15 cellular contexts compared by ENCODE assay signal in genomic region chr12:124501080-124501642, GRCh38.
DNase-seq lines count a peak whose midpoint lies in the region; ATAC-seq, FAIRE-seq and TF ChIP-seq lines count a peak whose summit lies in the region.
"Had no signal": no experiment of that assay in that cellular context is flagged by ENCODE, and none has a peak within 500 bp of the region (broad histone marks: within the 10 kb centered on the region; RNA-seq: fewer than 3 reads in every experiment).

No MANE protein-coding gene starts in this region.

- peaks cover 13% of the 10 kb centered on the region; the same call in 2 of the 3 replicates for H3K36me3 Mint-ChIP-seq in GM23338 (ENCODE audit: low read depth)

- H4K20me1 ChIP-seq in GM23338 (replicated peaks; ENCODE audit: insufficient read depth), result peaks cover 21% of the 10 kb centered on the region

- H3K27ac Mint-ChIP-seq in GM23338, result peak overlapping the region; percentile 98
- H3K27ac Mint-ChIP-seq: T-cell had no signal

- H3K9ac ChIP-seq in trophoblast cell (ENCODE audit: low read length), result no peak overlapping the region
- H3K9ac ChIP-seq: parathyroid adenoma had no signal

- no peaks in the 10 kb centered on the region for H3K27me3 ChIP-seq in GM23338 (ENCODE audit: insufficient read depth)
- H3K27me3 ChIP-seq in trophoblast cell (ENCODE audit: insufficient read depth, low read length), result no peaks in the 10 kb centered on the region

- H2BK5ac ChIP-seq in trophoblast cell (ENCODE audit: low read depth, low read length, poor library complexity), result peak overlapping the region; percentile 42

- TF ChIP-seq CTCF in GM23338 (conservative IDR thresholded peaks at IDR 0.05; ENCODE audit: low read depth in 2 of 2), result no peak
- TF ChIP-seq CTCF in RWPE1 (conservative IDR thresholded peaks at IDR 0.05; ENCODE audit: low read depth), result no peak

- ATAC-seq in GM23338, result peak; percentile 24
- ATAC-seq: T-cell had no signal

- CTCF ChIA-PET in RWPE1 (lab: Yijun Ruan, JAX), result interaction anchor here (0.6 to 1.2 kb wide), 2 partner anchors 12 to 342 kb away, joined by 3 read pairs; no protein-coding TSS in a partner anchor

- H3K9me2 ChIP-seq in GM23338 (ENCODE audit: insufficient read depth), result no peaks in the 10 kb centered on the region

- no peak overlapping the region for H4K12ac ChIP-seq in trophoblast cell (ENCODE audit: low read depth, low read length)

- H2BK120ac ChIP-seq in trophoblast cell (ENCODE audit: insufficient read depth, low read length, poor library complexity), result no peak overlapping the region

- no peaks in the 10 kb centered on the region; the same call in 2 of the 3 replicates for H3K9me3 Mint-ChIP-seq in GM23338
- H3K9me3 Mint-ChIP-seq: CD14-positive monocyte, T-cell had no signal

- no peak overlapping the region for H3K23ac ChIP-seq in trophoblast cell (ENCODE audit: low read length)

- peaks cover 2% of the 10 kb centered on the region for H3K9me3 ChIP-seq in trophoblast cell (ENCODE audit: insufficient read depth, low read depth, low read length)

- H2AK5ac ChIP-seq in trophoblast cell (ENCODE audit: low read length), result peak overlapping the region; percentile 28

- H2AFZ ChIP-seq in GM23338 (no peak overlapping the region), trophoblast cell (ENCODE audit: insufficient read depth, low read length, poor library complexity) (no peak overlapping the region)
- H2AFZ ChIP-seq: parathyroid adenoma had no signal

- H3K18ac ChIP-seq in trophoblast cell (ENCODE audit: low read length), result peak overlapping the region; percentile 66

- peak overlapping the region; percentile 96 for H3K27ac ChIP-seq in GM23338 (ENCODE audit: low read depth)
- H3K27ac ChIP-seq in RWPE1, result peak overlapping the region; percentile 84
- H3K27ac ChIP-seq in trophoblast cell (ENCODE audit: low read depth, low read length), result peak overlapping the region; percentile 16
- H3K27ac ChIP-seq: parathyroid adenoma had no signal

- peak overlapping the region; percentile 12 for H2BK12ac ChIP-seq in trophoblast cell (ENCODE audit: low read length)

- WGBS in trophoblast cell (ENCODE audit: extremely low coverage, insufficient coverage, insufficient read length), result no CpG with 5 or more reads among the region's 20 CpGs

- POLR2A ChIA-PET in RWPE1 (lab: Yijun Ruan, JAX; ENCODE audit: low non-redundant PET), result interaction anchor here (0.7 kb wide), 2 partner anchors 11 to 66 kb away, joined by 3 to 6 read pairs; partner anchors contain the start of gene NCOR2

- H3K4me3 Mint-ChIP-seq in GM23338, result peak overlapping the region; percentile 39; the same call in 1 of the 3 replicates
- H3K4me3 Mint-ChIP-seq: CD14-positive monocyte, T-cell had no signal

- H3K36me3 ChIP-seq in GM23338 (ENCODE audit: insufficient read depth) (no peaks in the 10 kb centered on the region), trophoblast cell (ENCODE audit: control insufficient read depth in 1 of 2, insufficient read depth in 2 of 2, low read length in 2 of 2) (peaks cover 0 to 3% of the 10 kb centered on the region in 2 experiments)

- 0 out of 2 replicates have a peak, but pooled peaks cover 8% of the 10 kb centered on the region for H3F3A ChIP-seq in GM23338 (replicated peaks; ENCODE audit: low read depth)

- H3K4me1 Mint-ChIP-seq in GM23338, result peaks cover 85% of the 10 kb centered on the region

- H4K8ac ChIP-seq in trophoblast cell (ENCODE audit: low read depth, low read length), result peak overlapping the region; percentile 10

- H3K4me2 ChIP-seq in GM23338, result peak overlapping the region; percentile 64
- no peak overlapping the region for H3K4me2 ChIP-seq in trophoblast cell (ENCODE audit: low read length)

- peaks cover 31% of the 10 kb centered on the region for H3K27me3 Mint-ChIP-seq in GM23338 (ENCODE audit: insufficient read depth, low read depth, poor library complexity)
- H3K27me3 Mint-ChIP-seq: T-cell had no signal

- FAIRE-seq in GM19239 (lab: Jason Lieb, UNC), result no peak

- H3K79me1 ChIP-seq in trophoblast cell (ENCODE audit: low read length), result peaks cover 16% of the 10 kb centered on the region

- H3K4me3 ChIP-seq in GM23338 (no peak overlapping the region), trophoblast cell (ENCODE audit: low read depth, low read length) (no peak overlapping the region)

- H3K4ac ChIP-seq in trophoblast cell (ENCODE audit: low read depth, low read length), result peak overlapping the region; percentile 3

- peak overlapping the region; percentile 48 for H4K91ac ChIP-seq in trophoblast cell (ENCODE audit: low read depth, low read length)

- peaks cover 47% of the 10 kb centered on the region for H3K4me1 ChIP-seq in GM23338 (ENCODE audit: insufficient read depth)
- peaks cover 40 to 45% of the 10 kb centered on the region in 2 experiments for H3K4me1 ChIP-seq in trophoblast cell (ENCODE audit: control insufficient read depth in 1 of 2, insufficient read depth in 2 of 2, low read length in 2 of 2)
- H3K4me1 ChIP-seq: parathyroid adenoma had no signal

- peak overlapping the region; percentile 16 for H3K14ac ChIP-seq in trophoblast cell (ENCODE audit: low read length)

- DNase-seq in GM23338 (ENCODE audit: low spot score), result no peak
- DNase-seq in RWPE1 (ENCODE audit: low spot score), result no peak
- peak; percentile 52 for DNase-seq in globus pallidus (ENCODE audit: low spot score)
- DNase-seq in trophoblast cell, result no peak
- no peak for DNase-seq in NCI-H2081 (lab: John Stamatoyannopoulos, UW)
- no peak for DNase-seq in NAMALWA (ENCODE audit: low spot score)
- no peak for DNase-seq in NCI-H1694 (lab: John Stamatoyannopoulos, UW)
- no peak for DNase-seq in GM19239 (ENCODE audit: insufficient read length, low spot score)
- DNase-seq: activated CD4-positive, alpha-beta T cell treated with anti-CD3 and anti-CD28 coated beads, Interleukin-2, amount 50 U/mL, for 1 hour; activated effector memory CD4-positive, alpha-beta T cell treated with anti-CD3 and anti-CD28 coated beads, Interleukin-2, amount 50 U/mL, for 16 hours; cerebellar nuclear complex; GDM1; T-cell had no signal

- H3K79me2 ChIP-seq in GM23338 (replicated peaks; ENCODE audit: insufficient read depth) (peaks cover 98% of the 10 kb centered on the region), trophoblast cell (ENCODE audit: control insufficient read depth, insufficient read depth, low read length, poor library complexity) (peaks cover 17% of the 10 kb centered on the region)

TF ChIP-seq in GM23338, 12 proteins besides CTCF, POLR2A, EP300 and RAD21 (continues in another document):
- TF ChIP-seq EZH2phosphoT487 (IDR thresholded peaks at IDR 0.05; ENCODE audit: unreplicated experiment), result no peak
- TF ChIP-seq, protein P1, sequence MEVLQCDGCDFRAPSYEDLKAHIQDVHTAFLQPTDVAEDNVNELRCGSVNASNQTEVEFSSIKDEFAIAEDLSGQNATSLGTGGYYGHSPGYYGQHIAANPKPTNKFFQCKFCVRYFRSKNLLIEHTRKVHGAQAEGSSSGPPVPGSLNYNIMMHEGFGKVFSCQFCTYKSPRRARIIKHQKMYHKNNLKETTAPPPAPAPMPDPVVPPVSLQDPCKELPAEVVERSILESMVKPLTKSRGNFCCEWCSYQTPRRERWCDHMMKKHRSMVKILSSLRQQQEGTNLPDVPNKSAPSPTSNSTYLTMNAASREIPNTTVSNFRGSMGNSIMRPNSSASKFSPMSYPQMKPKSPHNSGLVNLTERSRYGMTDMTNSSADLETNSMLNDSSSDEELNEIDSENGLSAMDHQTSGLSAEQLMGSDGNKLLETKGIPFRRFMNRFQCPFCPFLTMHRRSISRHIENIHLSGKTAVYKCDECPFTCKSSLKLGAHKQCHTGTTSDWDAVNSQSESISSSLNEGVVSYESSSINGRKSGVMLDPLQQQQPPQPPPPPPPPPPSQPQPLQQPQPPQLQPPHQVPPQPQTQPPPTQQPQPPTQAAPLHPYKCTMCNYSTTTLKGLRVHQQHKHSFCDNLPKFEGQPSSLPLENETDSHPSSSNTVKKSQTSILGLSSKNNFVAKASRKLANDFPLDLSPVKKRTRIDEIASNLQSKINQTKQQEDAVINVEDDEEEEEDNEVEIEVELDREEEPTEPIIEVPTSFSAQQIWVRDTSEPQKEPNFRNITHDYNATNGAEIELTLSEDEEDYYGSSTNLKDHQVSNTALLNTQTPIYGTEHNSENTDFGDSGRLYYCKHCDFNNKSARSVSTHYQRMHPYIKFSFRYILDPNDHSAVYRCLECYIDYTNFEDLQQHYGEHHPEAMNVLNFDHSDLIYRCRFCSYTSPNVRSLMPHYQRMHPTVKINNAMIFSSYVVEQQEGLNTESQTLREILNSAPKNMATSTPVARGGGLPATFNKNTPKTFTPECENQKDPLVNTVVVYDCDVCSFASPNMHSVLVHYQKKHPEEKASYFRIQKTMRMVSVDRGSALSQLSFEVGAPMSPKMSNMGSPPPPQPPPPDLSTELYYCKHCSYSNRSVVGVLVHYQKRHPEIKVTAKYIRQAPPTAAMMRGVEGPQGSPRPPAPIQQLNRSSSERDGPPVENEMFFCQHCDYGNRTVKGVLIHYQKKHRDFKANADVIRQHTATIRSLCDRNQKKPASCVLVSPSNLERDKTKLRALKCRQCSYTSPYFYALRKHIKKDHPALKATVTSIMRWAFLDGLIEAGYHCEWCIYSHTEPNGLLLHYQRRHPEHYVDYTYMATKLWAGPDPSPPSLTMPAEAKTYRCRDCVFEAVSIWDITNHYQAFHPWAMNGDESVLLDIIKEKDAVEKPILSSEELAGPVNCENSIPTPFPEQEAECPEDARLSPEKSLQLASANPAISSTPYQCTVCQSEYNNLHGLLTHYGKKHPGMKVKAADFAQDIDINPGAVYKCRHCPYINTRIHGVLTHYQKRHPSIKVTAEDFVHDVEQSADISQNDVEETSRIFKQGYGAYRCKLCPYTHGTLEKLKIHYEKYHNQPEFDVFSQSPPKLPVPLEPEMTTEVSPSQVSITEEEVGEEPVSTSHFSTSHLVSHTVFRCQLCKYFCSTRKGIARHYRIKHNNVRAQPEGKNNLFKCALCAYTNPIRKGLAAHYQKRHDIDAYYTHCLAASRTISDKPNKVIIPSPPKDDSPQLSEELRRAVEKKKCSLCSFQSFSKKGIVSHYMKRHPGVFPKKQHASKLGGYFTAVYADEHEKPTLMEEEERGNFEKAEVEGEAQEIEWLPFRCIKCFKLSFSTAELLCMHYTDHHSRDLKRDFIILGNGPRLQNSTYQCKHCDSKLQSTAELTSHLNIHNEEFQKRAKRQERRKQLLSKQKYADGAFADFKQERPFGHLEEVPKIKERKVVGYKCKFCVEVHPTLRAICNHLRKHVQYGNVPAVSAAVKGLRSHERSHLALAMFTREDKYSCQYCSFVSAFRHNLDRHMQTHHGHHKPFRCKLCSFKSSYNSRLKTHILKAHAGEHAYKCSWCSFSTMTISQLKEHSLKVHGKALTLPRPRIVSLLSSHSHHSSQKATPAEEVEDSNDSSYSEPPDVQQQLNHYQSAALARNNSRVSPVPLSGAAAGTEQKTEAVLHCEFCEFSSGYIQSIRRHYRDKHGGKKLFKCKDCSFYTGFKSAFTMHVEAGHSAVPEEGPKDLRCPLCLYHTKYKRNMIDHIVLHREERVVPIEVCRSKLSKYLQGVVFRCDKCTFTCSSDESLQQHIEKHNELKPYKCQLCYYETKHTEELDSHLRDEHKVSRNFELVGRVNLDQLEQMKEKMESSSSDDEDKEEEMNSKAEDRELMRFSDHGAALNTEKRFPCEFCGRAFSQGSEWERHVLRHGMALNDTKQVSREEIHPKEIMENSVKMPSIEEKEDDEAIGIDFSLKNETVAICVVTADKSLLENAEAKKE (CRISPR knock-in tag; IDR thresholded peaks at IDR 0.05), result no peak
- no peak for TF ChIP-seq STAT1 (IDR thresholded peaks at IDR 0.05; ENCODE audit: unreplicated experiment)
- no peak for TF ChIP-seq JUNB (IDR thresholded peaks at IDR 0.05; ENCODE audit: unreplicated experiment)

Comparison
In these comparisons a context has a peak if more than half of its experiments do, and no peak if none do; other contexts are left out.
1. H3K27ac ChIP-seq: peak in every context shown above with its lines; median percentile 96 in GM23338; 84 in RWPE1; 16 in trophoblast cell.